8 cellular contexts compared by ENCODE assay signal in the genomic region with DNA sequence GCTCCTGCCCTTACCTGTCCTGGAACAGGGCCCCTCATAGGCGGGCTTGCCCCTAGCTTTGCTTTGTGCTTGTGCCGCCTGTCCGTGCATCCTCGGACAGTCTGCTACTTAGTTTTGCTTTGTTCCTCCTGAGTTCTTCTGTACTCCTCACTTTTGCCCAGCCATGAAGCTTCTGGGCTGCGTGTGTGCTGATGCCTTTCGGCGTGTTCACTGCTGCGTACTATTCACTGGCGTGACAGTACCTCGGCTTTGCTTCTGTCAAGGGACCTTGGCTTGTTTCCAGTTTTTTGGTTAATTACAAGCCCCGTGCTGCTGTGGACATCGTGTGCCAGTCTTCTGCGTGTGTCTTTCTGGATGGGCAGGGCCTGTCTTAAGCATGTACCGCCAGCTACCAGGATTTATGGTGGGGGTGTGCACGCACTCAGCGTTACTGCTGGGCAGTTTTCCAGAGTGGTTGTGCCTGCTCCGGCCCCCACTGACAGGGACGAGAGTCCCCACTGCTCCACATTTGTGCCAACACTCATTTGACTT. TPM values are rescaled to one million over a fixed set of nuclear protein-coding genes. Genes with fewer than 3 reads are reported as not detected.
DNase-seq lines count a peak whose midpoint lies in the region; ATAC-seq and TF ChIP-seq lines count a peak whose summit lies in the region.

No MANE protein-coding gene starts in this region.

- no peak for TF ChIP-seq CTCF in GM23338 (conservative IDR thresholded peaks at IDR 0.05; ENCODE audit: low read depth in 2 of 2)
- no peak for TF ChIP-seq CTCF in osteocyte (IDR thresholded peaks at IDR 0.05)

- H3K36me3 Mint-ChIP-seq in GM23338 (ENCODE audit: low read depth) (no peaks in the 10 kb centered on the region; the same call in 2 of the 3 replicates), osteocyte (ENCODE audit: unreplicated experiment) (no peaks in the 10 kb centered on the region)
- H3K36me3 Mint-ChIP-seq in activated CD4-positive, alpha-beta memory T cell treated with anti-CD3 and anti-CD28 coated beads for 36 hours: no peaks in the 10 kb centered on the region

- H3K27me3 ChIP-seq in BLaER1 treated with 17β-estradiol and CSF1 and Interleukin-3, amounts not matched to agents 10 nM and 100 nM: no peaks in the 10 kb centered on the region
- no peaks in the 10 kb centered on the region for H3K27me3 ChIP-seq in GM23338 (ENCODE audit: insufficient read depth)

- H3K4me1 ChIP-seq in BLaER1 treated with 17β-estradiol and CSF1 and Interleukin-3, amounts not matched to agents 10 nM and 100 nM: peaks cover 43 to 54% (median 52%) of the 10 kb centered on the region in 10 experiments
- H3K4me1 ChIP-seq in GM23338 (ENCODE audit: insufficient read depth): no peaks in the 10 kb centered on the region; the same call in 1 of the 2 replicates

- no peak overlapping the region for H3K27ac Mint-ChIP-seq in GM23338
- no peak overlapping the region for H3K27ac Mint-ChIP-seq in osteocyte (ENCODE audit: unreplicated experiment)
- H3K27ac Mint-ChIP-seq in activated CD4-positive, alpha-beta memory T cell treated with anti-CD3 and anti-CD28 coated beads for 36 hours: no peak overlapping the region

- CTCF ChIA-PET in activated CD4-positive, alpha-beta memory T cell treated with anti-CD3 and anti-CD28 coated beads for 36 hours (lab: Charles Lee): no interaction called here

- no peak for DNase-seq in GM23338 (ENCODE audit: low spot score)
- peak; percentile 22 for DNase-seq in cerebellum (ENCODE audit: low spot score)
- DNase-seq in osteocyte (ENCODE audit: extremely low spot score, unreplicated experiment): no peak
- DNase-seq in mesenteric fat pad (ENCODE audit: low spot score): no peak
- DNase-seq in activated CD4-positive, alpha-beta memory T cell treated with anti-CD3 and anti-CD28 coated beads for 36 hours: no peak
- no peak for DNase-seq in AML-193 (lab: John Stamatoyannopoulos, UW)

- no peaks in the 10 kb centered on the region for H3K9me2 ChIP-seq in GM23338 (ENCODE audit: insufficient read depth)

- H3K79me2 ChIP-seq in GM23338 (replicated peaks; ENCODE audit: insufficient read depth): peaks cover 64% of the 10 kb centered on the region

- H3K27me3 Mint-ChIP-seq in GM23338 (ENCODE audit: insufficient read depth, low read depth, poor library complexity): peaks cover 27% of the 10 kb centered on the region
- H3K27me3 Mint-ChIP-seq in osteocyte (ENCODE audit: unreplicated experiment): no peaks in the 10 kb centered on the region
- H3K27me3 Mint-ChIP-seq in activated CD4-positive, alpha-beta memory T cell treated with anti-CD3 and anti-CD28 coated beads for 36 hours: no peaks in the 10 kb centered on the region

- peaks cover 37 to 62% (median 47%) of the 10 kb centered on the region in 11 experiments; a peak in 21 of 22 replicates for H4K20me1 ChIP-seq in BLaER1 treated with 17β-estradiol and CSF1 and Interleukin-3, amounts not matched to agents 10 nM and 100 nM
- H4K20me1 ChIP-seq in GM23338 (replicated peaks; ENCODE audit: insufficient read depth): peaks cover 41% of the 10 kb centered on the region

- peaks cover 6% of the 10 kb centered on the region; the same call in 1 of the 2 replicates for H3F3A ChIP-seq in GM23338 (replicated peaks; ENCODE audit: low read depth)

- H3K4me2 ChIP-seq in BLaER1 treated with 17β-estradiol and CSF1 and Interleukin-3, amounts not matched to agents 10 nM and 100 nM: peak overlapping the region; percentile 90 to 100 (median 99)
- H3K4me2 ChIP-seq in GM23338: no peak overlapping the region

- no peaks in the 10 kb centered on the region for H3K9me3 ChIP-seq in BLaER1 treated with 17β-estradiol and CSF1 and Interleukin-3, amounts not matched to agents 10 nM and 100 nM (replicated peaks in 1 of 11)

- H3K9me3 Mint-ChIP-seq in GM23338 (no peaks in the 10 kb centered on the region; the same call in 2 of the 3 replicates), osteocyte (ENCODE audit: unreplicated experiment) (no peaks in the 10 kb centered on the region)
- no peaks in the 10 kb centered on the region for H3K9me3 Mint-ChIP-seq in activated CD4-positive, alpha-beta memory T cell treated with anti-CD3 and anti-CD28 coated beads for 36 hours

- no peak overlapping the region for H3K27ac ChIP-seq in BLaER1 treated with 17β-estradiol and CSF1 and Interleukin-3, amounts not matched to agents 10 nM and 100 nM
- no peak overlapping the region for H3K27ac ChIP-seq in GM23338 (ENCODE audit: low read depth)

- 0 out of 20 replicates have a peak overlapping the region, but pooled peaks of 1 of the 10 experiments have one; percentile 13 for H3K4me3 ChIP-seq in BLaER1 treated with 17β-estradiol and CSF1 and Interleukin-3, amounts not matched to agents 10 nM and 100 nM
- no peak overlapping the region for H3K4me3 ChIP-seq in GM23338

- POLR2A ChIA-PET in activated CD4-positive, alpha-beta memory T cell treated with anti-CD3 and anti-CD28 coated beads for 36 hours (lab: Charles Lee): interaction anchor here (1.0 to 1.6 kb wide), 2 partner anchors 16 to 17 kb away, joined by 5 to 6 read pairs; a partner anchor contains a TSS

- H3K4me3 Mint-ChIP-seq in GM23338 (peak overlapping the region; percentile 34; the same call in 1 of the 3 replicates), osteocyte (ENCODE audit: unreplicated experiment) (peak overlapping the region; percentile 85)
- H3K4me3 Mint-ChIP-seq in activated CD4-positive, alpha-beta memory T cell treated with anti-CD3 and anti-CD28 coated beads for 36 hours: no peak overlapping the region

- peak overlapping the region in 4 of 11 experiments; percentile 14 to 84 (median 20); a peak in 3 of 22 replicates for H3K9ac ChIP-seq in BLaER1 treated with 17β-estradiol and CSF1 and Interleukin-3, amounts not matched to agents 10 nM and 100 nM

- no peak overlapping the region for H2AFZ ChIP-seq in GM23338

- ATAC-seq in GM23338 (no peak), HG02610 (IDR thresholded peaks at IDR 0.05; ENCODE audit: unreplicated experiment) (no peak)

- H3K36me3 ChIP-seq in BLaER1 treated with 17β-estradiol and CSF1 and Interleukin-3, amounts not matched to agents 10 nM and 100 nM: peaks cover 0 to 8% (median 0%) of the 10 kb centered on the region in 11 experiments; a peak in 6 of 22 replicates
- H3K36me3 ChIP-seq in GM23338 (ENCODE audit: insufficient read depth): no peaks in the 10 kb centered on the region

- H3K4me1 Mint-ChIP-seq in GM23338 (peaks cover 17% of the 10 kb centered on the region), osteocyte (ENCODE audit: unreplicated experiment) (peaks cover 28% of the 10 kb centered on the region)
- peaks cover 33% of the 10 kb centered on the region for H3K4me1 Mint-ChIP-seq in activated CD4-positive, alpha-beta memory T cell treated with anti-CD3 and anti-CD28 coated beads for 36 hours (ENCODE audit: low read depth)

- intact Hi-C loops in activated CD4-positive, alpha-beta memory T cell treated with anti-CD3 and anti-CD28 coated beads for 36 hours (cut with micrococcal nuclease): no loop called here

TF ChIP-seq in GM23338, 12 proteins besides CTCF, POLR2A, EP300 and RAD21:
- no peak for TF ChIP-seq ZNF331 (CRISPR knock-in tag; IDR thresholded peaks at IDR 0.05; ENCODE audit: low read depth)
- TF ChIP-seq, protein P1, sequence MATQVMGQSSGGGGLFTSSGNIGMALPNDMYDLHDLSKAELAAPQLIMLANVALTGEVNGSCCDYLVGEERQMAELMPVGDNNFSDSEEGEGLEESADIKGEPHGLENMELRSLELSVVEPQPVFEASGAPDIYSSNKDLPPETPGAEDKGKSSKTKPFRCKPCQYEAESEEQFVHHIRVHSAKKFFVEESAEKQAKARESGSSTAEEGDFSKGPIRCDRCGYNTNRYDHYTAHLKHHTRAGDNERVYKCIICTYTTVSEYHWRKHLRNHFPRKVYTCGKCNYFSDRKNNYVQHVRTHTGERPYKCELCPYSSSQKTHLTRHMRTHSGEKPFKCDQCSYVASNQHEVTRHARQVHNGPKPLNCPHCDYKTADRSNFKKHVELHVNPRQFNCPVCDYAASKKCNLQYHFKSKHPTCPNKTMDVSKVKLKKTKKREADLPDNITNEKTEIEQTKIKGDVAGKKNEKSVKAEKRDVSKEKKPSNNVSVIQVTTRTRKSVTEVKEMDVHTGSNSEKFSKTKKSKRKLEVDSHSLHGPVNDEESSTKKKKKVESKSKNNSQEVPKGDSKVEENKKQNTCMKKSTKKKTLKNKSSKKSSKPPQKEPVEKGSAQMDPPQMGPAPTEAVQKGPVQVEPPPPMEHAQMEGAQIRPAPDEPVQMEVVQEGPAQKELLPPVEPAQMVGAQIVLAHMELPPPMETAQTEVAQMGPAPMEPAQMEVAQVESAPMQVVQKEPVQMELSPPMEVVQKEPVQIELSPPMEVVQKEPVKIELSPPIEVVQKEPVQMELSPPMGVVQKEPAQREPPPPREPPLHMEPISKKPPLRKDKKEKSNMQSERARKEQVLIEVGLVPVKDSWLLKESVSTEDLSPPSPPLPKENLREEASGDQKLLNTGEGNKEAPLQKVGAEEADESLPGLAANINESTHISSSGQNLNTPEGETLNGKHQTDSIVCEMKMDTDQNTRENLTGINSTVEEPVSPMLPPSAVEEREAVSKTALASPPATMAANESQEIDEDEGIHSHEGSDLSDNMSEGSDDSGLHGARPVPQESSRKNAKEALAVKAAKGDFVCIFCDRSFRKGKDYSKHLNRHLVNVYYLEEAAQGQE (IDR thresholded peaks at IDR 0.05; ENCODE audit: unreplicated experiment): no peak
- no peak for TF ChIP-seq POLR2AphosphoS5 (IDR thresholded peaks at IDR 0.05; ENCODE audit: low read depth)
TF ChIP-seq in GM23338: peak in this region for 0.

RNA-seq across cellular contexts. Expression of a gene that starts 2.5 kb away (rescaled TPM):
- total RNA-seq in GM23338 (2014; rRNA removed; shearing (Covaris generic)): 67.7 and 79.0 TPM in 2 replicates
- 22.5 and 27.5 TPM in 2 replicates for polyA plus RNA-seq in GM23338 (2016; fragmentation: Nextera tagmentation; extraction: Ambion mirVana)
- total RNA-seq in cerebellum: 97.4 TPM
- total RNA-seq in osteocyte: 109 and 115 TPM in 2 replicates
- total RNA-seq in mesenteric fat pad: 84.3 TPM
- total RNA-seq in activated CD4-positive, alpha-beta memory T cell treated with anti-CD3 and anti-CD28 coated beads for 36 hours: 10 to 100 TPM; 32.3 to 36.6 TPM

RNA-seq across cellular contexts. Expression of a gene that starts 16.2 kb away (rescaled TPM):
- 27.8 and 29.9 TPM in 2 replicates for total RNA-seq in GM23338 (2014; rRNA removed; shearing (Covaris generic))
- 7.6 and 8.6 TPM in 2 replicates for polyA plus RNA-seq in GM23338 (2016; fragmentation: Nextera tagmentation; extraction: Ambion mirVana)
- total RNA-seq in cerebellum (70.0 TPM), osteocyte (41.7 and 43.5 TPM in 2 replicates), mesenteric fat pad (34.9 TPM)
- total RNA-seq in activated CD4-positive, alpha-beta memory T cell treated with anti-CD3 and anti-CD28 coated beads for 36 hours: 10 to 100 TPM; 25.5 to 27.4 TPM
